ENCODE assay signal across 1 cellular context in the genomic region with DNA sequence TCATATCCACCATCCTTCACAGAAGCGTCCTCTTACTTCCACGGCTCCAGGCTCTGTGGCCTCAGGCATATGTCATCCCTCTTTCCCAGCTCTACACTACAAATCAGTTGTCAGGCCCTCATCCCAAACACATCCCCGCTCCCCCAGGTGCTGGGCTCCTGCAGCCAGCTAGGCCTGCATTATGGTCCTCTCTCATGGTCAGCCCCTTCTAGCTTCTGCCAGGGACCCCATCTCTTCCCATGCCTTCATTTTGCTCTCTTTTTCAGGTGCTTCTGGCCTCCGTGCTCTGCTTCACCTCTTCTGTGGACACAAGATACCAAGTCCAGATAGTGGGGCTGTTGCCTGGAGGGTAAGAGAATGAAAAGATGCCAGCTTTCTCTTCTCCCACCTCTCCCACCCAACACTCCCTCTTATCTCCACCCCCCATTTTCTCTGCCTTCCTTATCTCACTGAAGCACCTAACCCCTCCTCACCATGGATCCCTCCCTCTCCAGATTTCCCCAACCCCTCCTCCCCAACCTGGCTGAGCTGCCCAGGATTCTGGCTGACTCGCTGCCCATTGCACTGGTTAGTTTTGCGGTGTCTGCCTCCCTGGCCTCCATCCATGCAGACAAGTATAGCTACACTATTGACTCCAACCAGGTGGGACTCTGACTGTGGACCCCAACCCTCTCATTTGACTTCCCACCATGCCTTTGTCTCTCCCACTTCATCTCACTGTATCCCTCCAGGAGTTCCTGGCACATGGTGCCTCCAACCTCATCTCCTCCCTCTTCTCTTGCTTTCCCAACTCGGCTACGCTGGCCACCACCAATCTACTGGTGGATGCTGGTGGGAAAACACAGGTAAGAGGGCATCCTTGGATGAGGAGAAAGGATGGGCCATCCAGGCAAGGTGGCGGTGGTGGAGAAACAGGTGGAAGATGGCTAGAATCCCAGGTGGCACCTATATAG.
TF ChIP-seq lines count a peak whose summit lies in the region.

No MANE protein-coding gene starts in this region.

TF ChIP-seq in A549, 52 proteins besides CTCF, POLR2A, EP300 and RAD21 (continued from another document):
- TF ChIP-seq, protein P1, sequence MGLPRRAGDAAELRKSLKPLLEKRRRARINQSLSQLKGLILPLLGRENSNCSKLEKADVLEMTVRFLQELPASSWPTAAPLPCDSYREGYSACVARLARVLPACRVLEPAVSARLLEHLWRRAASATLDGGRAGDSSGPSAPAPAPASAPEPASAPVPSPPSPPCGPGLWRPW (IDR thresholded peaks at IDR 0.05): no peak
- TF ChIP-seq PBX3 (IDR thresholded peaks at IDR 0.05): no peak
- no peak for TF ChIP-seq EHMT2 (IDR thresholded peaks at IDR 0.05; ENCODE audit: low read depth)
- no peak for TF ChIP-seq FOSB (CRISPR knock-in tag; IDR thresholded peaks at IDR 0.05)
- TF ChIP-seq TFCP2L1 (CRISPR knock-in tag; IDR thresholded peaks at IDR 0.05): no peak
- no peak for TF ChIP-seq RARB (CRISPR knock-in tag; IDR thresholded peaks at IDR 0.05)
- TF ChIP-seq JUN (IDR thresholded peaks at IDR 0.05): no peak
- no peak for TF ChIP-seq RNF2 (IDR thresholded peaks at IDR 0.05; ENCODE audit: borderline replicate concordance, low read depth)
